ENCODE assay signal across 3 cellular contexts in genomic region chr16:80716564-80717139, GRCh38.
TF ChIP-seq lines count a peak whose summit lies in the region.

No MANE protein-coding gene starts in this region.

TF ChIP-seq in HepG2, 621 proteins besides CTCF, POLR2A, EP300 and RAD21:
- TF ChIP-seq ZNF607 (CRISPR knock-in tag; IDR thresholded peaks at IDR 0.05; ENCODE audit: borderline replicate concordance): no peak
- peak; percentile 22; the same call in 1 of the 2 replicates for TF ChIP-seq MNT (IDR thresholded peaks at IDR 0.05)
- no peak for TF ChIP-seq SCMH1 (CRISPR knock-in tag; IDR thresholded peaks at IDR 0.05; ENCODE audit: borderline replicate concordance)
- TF ChIP-seq FOXK2 (IDR thresholded peaks at IDR 0.05): 0 out of 2 replicates have a peak, but pooled peaks have one; percentile 20
- no peak for TF ChIP-seq ZNF850 (CRISPR knock-in tag; conservative IDR thresholded peaks at IDR 0.05)
- TF ChIP-seq SOX6 (IDR thresholded peaks at IDR 0.05): 0 out of 2 replicates have a peak, but pooled peaks have one; percentile 19
- no peak for TF ChIP-seq SOX6 (CRISPR knock-in tag; IDR thresholded peaks at IDR 0.05)
- no peak for TF ChIP-seq NFE2 (CRISPR knock-in tag; IDR thresholded peaks at IDR 0.05)
- 0 out of 2 replicates have a peak, but pooled peaks have one; percentile 17 for TF ChIP-seq FOXP1 (IDR thresholded peaks at IDR 0.05)
- TF ChIP-seq FOXP1 (CRISPR knock-in tag; IDR thresholded peaks at IDR 0.05): no peak
- TF ChIP-seq ZSCAN21 (CRISPR knock-in tag; IDR thresholded peaks at IDR 0.05; ENCODE audit: borderline replicate concordance): no peak
- TF ChIP-seq ZNF124 (CRISPR knock-in tag; IDR thresholded peaks at IDR 0.05): no peak

TF ChIP-seq in IMR-90, 13 proteins besides CTCF, POLR2A, EP300 and RAD21:
- TF ChIP-seq RFX5 (IDR thresholded peaks at IDR 0.05; ENCODE audit: low read depth, low read length) (no peak), MAZ (IDR thresholded peaks at IDR 0.05; ENCODE audit: borderline replicate concordance, low read depth, low read length) (no peak)

TF ChIP-seq in H1, 55 proteins besides CTCF, POLR2A, EP300 and RAD21:
- TF ChIP-seq JUND (IDR thresholded peaks at IDR 0.05; ENCODE audit: low read length) (no peak), ZNF274 (IDR thresholded peaks at IDR 0.05; ENCODE audit: borderline replicate concordance, extremely low read depth, low read length) (no peak), RBBP5 (IDR thresholded peaks at IDR 0.05; ENCODE audit: borderline replicate concordance, low read depth, low read length) (no peak), GABPA (IDR thresholded peaks at IDR 0.05; ENCODE audit: borderline replicate concordance, insufficient read depth, low read length) (no peak), KDM1A (IDR thresholded peaks at IDR 0.05; ENCODE audit: borderline replicate concordance, low read length) (no peak), EGR1 (IDR thresholded peaks at IDR 0.05; ENCODE audit: borderline replicate concordance, low read depth, low read length) (no peak), E2F6 (IDR thresholded peaks at IDR 0.05) (no peak), TEAD4 (IDR thresholded peaks at IDR 0.05; ENCODE audit: low read depth, low read length) (no peak), POU5F1 (IDR thresholded peaks at IDR 0.05; ENCODE audit: low read depth, low read length) (no peak), MAFK (IDR thresholded peaks at IDR 0.05; ENCODE audit: low read depth, low read length) (no peak), CHD1 (IDR thresholded peaks at IDR 0.05; ENCODE audit: low read depth, low read length) (no peak), ATF3 (IDR thresholded peaks at IDR 0.05; ENCODE audit: insufficient read depth, low read depth, low read length) (no peak), HDAC6 (IDR thresholded peaks at IDR 0.05; ENCODE audit: low read depth, low read length) (no peak), MAX (IDR thresholded peaks at IDR 0.05) (no peak), KDM4A (IDR thresholded peaks at IDR 0.05; ENCODE audit: low read depth, low read length, severe bottlenecking) (no peak), ATF2 (IDR thresholded peaks at IDR 0.05; ENCODE audit: low read length) (no peak)
